ENCODE assay signal across 1 cellular context in genomic region chr1:207750901-207751300, GRCh38.
TF ChIP-seq lines count a peak whose summit lies in the region.

No MANE protein-coding gene starts in this region.

TF ChIP-seq in IMR-90, 13 proteins besides CTCF, POLR2A, EP300 and RAD21 (continued from another document):
- TF ChIP-seq ELK1 (IDR thresholded peaks at IDR 0.05; ENCODE audit: borderline replicate concordance, low read depth, low read length) = no peak
- no peak for TF ChIP-seq CHD1 (IDR thresholded peaks at IDR 0.05; ENCODE audit: low read depth, low read length)
- TF ChIP-seq MXI1 (IDR thresholded peaks at IDR 0.05; ENCODE audit: borderline replicate concordance, low read depth, low read length) = no peak
- TF ChIP-seq CEBPB (IDR thresholded peaks at IDR 0.05; ENCODE audit: low read depth, low read length) = no peak
- TF ChIP-seq BHLHE40 (IDR thresholded peaks at IDR 0.05; ENCODE audit: low read depth, low read length) = no peak
